18 cellular contexts compared by ENCODE assay signal in genomic region chr9:71968541-71969090, GRCh38. TPM values are rescaled to one million over a fixed set of nuclear protein-coding genes. Genes with fewer than 3 reads are reported as not detected.
DNase-seq lines count a peak whose midpoint lies in the region; ATAC-seq, FAIRE-seq and TF ChIP-seq lines count a peak whose summit lies in the region.
"Had no signal": no experiment of that assay in that cellular context is flagged by ENCODE, and none has a peak within 500 bp of the region (broad histone marks: within the 10 kb centered on the region; RNA-seq: fewer than 3 reads in every experiment).

No MANE protein-coding gene starts in this region.

- H3K9me3 ChIP-seq in H1 (ENCODE audit: insufficient read depth in 2 of 2, low read depth in 1 of 2, low read length in 1 of 2) (no peaks in the 10 kb centered on the region), hepatocyte (ENCODE audit: low read depth) (no peaks in the 10 kb centered on the region)
- H3K9me3 ChIP-seq in effector memory CD4-positive, alpha-beta T cell (ENCODE audit: control insufficient read depth, low read length) = no peaks in the 10 kb centered on the region
- H3K9me3 ChIP-seq: BE2C, Caco-2 had no signal

- TF ChIP-seq EP300 in H1 (IDR thresholded peaks at IDR 0.05; ENCODE audit: borderline replicate concordance in 1 of 2, low read depth in 2 of 2, low read length in 2 of 2) = no peak

- H3K27me3 ChIP-seq in H1 (replicated peaks in 1 of 4; ENCODE audit: control insufficient read depth in 3 of 4, extremely low read depth in 1 of 4, insufficient read depth in 3 of 4, low read length in 3 of 4) = no peaks in the 10 kb centered on the region
- H3K27me3 ChIP-seq in hepatocyte = no peaks in the 10 kb centered on the region
- H3K27me3 ChIP-seq in effector memory CD4-positive, alpha-beta T cell (replicated peaks; ENCODE audit: control insufficient read depth, insufficient read depth, low read length, poor library complexity, severe bottlenecking) = no peaks in the 10 kb centered on the region
- H3K27me3 ChIP-seq: BE2C had no signal

- H3K36me3 Mint-ChIP-seq in naive B cell = peaks cover 35 to 49% of the 10 kb centered on the region in 2 donors

- H3K9me2 ChIP-seq in hepatocyte (replicated peaks; ENCODE audit: insufficient read depth) = no peaks in the 10 kb centered on the region

- H4K8ac ChIP-seq in H1 (ENCODE audit: extremely low read depth, insufficient read depth, low read length) = no peak overlapping the region

- H4K5ac ChIP-seq in H1 (ENCODE audit: insufficient read length, low read depth, low read length) = no peak overlapping the region

- H2AFZ ChIP-seq in H1 (ENCODE audit: low read length) (no peak overlapping the region), hepatocyte (no peak overlapping the region)

- no peak for TF ChIP-seq POLR2A in H1 (IDR thresholded peaks at IDR 0.05; ENCODE audit: control extremely low read depth in 1 of 2, low read depth in 2 of 2, low read length in 2 of 2)

- TF ChIP-seq RAD21 in H1 (IDR thresholded peaks at IDR 0.05 in 1 of 2, conservative IDR thresholded peaks at IDR 0.05 in 1 of 2; ENCODE audit: low read depth in 2 of 2, low read length in 2 of 2) = no peak

- H3K4me3 Mint-ChIP-seq in naive B cell = no peak overlapping the region
- H3K4me3 Mint-ChIP-seq: CD4-positive, CD25-positive, alpha-beta regulatory T cell had no signal

- no peaks in the 10 kb centered on the region for H3K79me1 ChIP-seq in H1 (ENCODE audit: low read depth, low read length)

- no peak overlapping the region for H3K27ac ChIP-seq in H1 (ENCODE audit: low read depth, low read length)
- H3K27ac ChIP-seq in hepatocyte = no peak overlapping the region
- no peak overlapping the region for H3K27ac ChIP-seq in effector memory CD4-positive, alpha-beta T cell (ENCODE audit: insufficient read depth, low read length, poor library complexity, severe bottlenecking)

- peaks cover 6 to 33% (median 26%) of the 10 kb centered on the region in 7 donors for H3K9me3 Mint-ChIP-seq in naive B cell

- no peak overlapping the region for H4K91ac ChIP-seq in H1 (replicated peaks; ENCODE audit: insufficient read length, low read length)

- H3K4me3 ChIP-seq in H1 (ENCODE audit: extremely low read depth in 1 of 4, insufficient read depth in 2 of 4, low read depth in 3 of 4, low read length in 4 of 4) (no peak overlapping the region), hepatocyte (no peak overlapping the region)
- H3K4me3 ChIP-seq in effector memory CD4-positive, alpha-beta T cell (ENCODE audit: insufficient read depth, low read depth, low read length, poor library complexity, severe bottlenecking) = no peak overlapping the region

- TF ChIP-seq CTCF in H1 (IDR thresholded peaks at IDR 0.05; ENCODE audit: control extremely low read depth in 1 of 3, insufficient read depth in 1 of 3, low read depth in 1 of 3, low read length in 3 of 3) (no peak), hepatocyte (IDR thresholded peaks at IDR 0.05; ENCODE audit: poor library complexity) (no peak)

- CTCF ChIA-PET in H1 (lab: Charles Lee; ENCODE audit: partially characterized antibody) = no interaction called here

- peak overlapping the region; percentile 9; the same call in 1 of the 2 replicates for H3K18ac ChIP-seq in H1 (ENCODE audit: extremely low read depth, low read length)

- no peak overlapping the region for H2BK120ac ChIP-seq in H1 (replicated peaks; ENCODE audit: low read depth, low read length)

- H3K4me1 ChIP-seq in H1 (replicated peaks in 1 of 4; ENCODE audit: control insufficient read depth in 3 of 4, insufficient read depth in 4 of 4, low read length in 3 of 4) (peaks cover 0 to 10% (median 2%) of the 10 kb centered on the region in 4 experiments; a peak in 6 of 7 replicates), hepatocyte (ENCODE audit: insufficient read depth) (peaks cover 4% of the 10 kb centered on the region)
- no peaks in the 10 kb centered on the region for H3K4me1 ChIP-seq in effector memory CD4-positive, alpha-beta T cell (ENCODE audit: control insufficient read depth, insufficient read depth, low read length, poor library complexity, severe bottlenecking)
- H3K4me1 ChIP-seq: BE2C, Caco-2 had no signal

- H3K4me2 ChIP-seq in H1 (ENCODE audit: insufficient read depth in 1 of 2, low read depth in 2 of 2, low read length in 2 of 2) (no peak overlapping the region), hepatocyte (no peak overlapping the region)

- H3K4ac ChIP-seq in H1 (replicated peaks; ENCODE audit: insufficient read length, low read depth, low read length) = no peak overlapping the region

- no peak for ATAC-seq in naive B cell (ENCODE audit: low read depth in 2 of 2)

- POLR2A ChIA-PET in H1 (lab: Charles Lee; ENCODE audit: partially characterized antibody) = no interaction called here

- peak overlapping the region in 4 of 6 donors; percentile 8 to 79 (median 12) for H3K27ac Mint-ChIP-seq in naive B cell

- peak overlapping the region; percentile 85 for H2BK12ac ChIP-seq in H1 (ENCODE audit: low read depth, low read length)

- H3K36me3 ChIP-seq in H1 (ENCODE audit: control insufficient read depth in 2 of 4, insufficient read depth in 4 of 4, low read length in 3 of 4) (peaks cover 0 to 16% (median 0%) of the 10 kb centered on the region in 4 experiments; a peak in 2 of 8 replicates), hepatocyte (replicated peaks; ENCODE audit: insufficient read depth, low read depth) (no peaks in the 10 kb centered on the region)
- no peaks in the 10 kb centered on the region for H3K36me3 ChIP-seq in effector memory CD4-positive, alpha-beta T cell (ENCODE audit: control insufficient read depth, insufficient read depth, low read length)

- H3K9ac ChIP-seq in H1 (replicated peaks in 1 of 4; ENCODE audit: extremely low read depth in 1 of 4, low read depth in 3 of 4, low read length in 3 of 4) = no peak overlapping the region

- no peak overlapping the region for H3K56ac ChIP-seq in H1 (replicated peaks; ENCODE audit: insufficient read length, low read depth, low read length)

- H2AK5ac ChIP-seq in H1 (ENCODE audit: low read depth, low read length) = 0 out of 2 replicates have a peak overlapping the region, but pooled peaks have one; percentile 60

- FAIRE-seq in H1 (lab: Jason Lieb, UNC) = no peak
- FAIRE-seq: A204.1, D721Med, G401.6, GM12892, GM18507 had no signal

- H2BK20ac ChIP-seq in H1 (ENCODE audit: low read length) = no peak overlapping the region

- 0 out of 2 replicates have a peak overlapping the region, but pooled peaks have one; percentile 49 for H2BK5ac ChIP-seq in H1 (ENCODE audit: low read depth, low read length)

- WGBS in H1 (ENCODE audit: extremely low coverage in 1 of 2, insufficient coverage in 1 of 2, insufficient read length in 1 of 2, insufficient replicate concordance in 2 of 2, low coverage in 1 of 2, low lambda C conversion rate in 2 of 2, missing lambda C conversion rate in 1 of 2), 2 experiments = 80% methylated on average over 10 of the region's 10 CpGs; no CpG with 5 or more reads in 1 of the 2 experiments
- 87% methylated on average over 10 of the region's 10 CpGs for WGBS in hepatocyte (ENCODE audit: low lambda C conversion rate, missing lambda C conversion rate)

- H4K20me1 ChIP-seq in H1 (replicated peaks in 1 of 2; ENCODE audit: control insufficient read depth in 1 of 2, insufficient read depth in 2 of 2, low read length in 2 of 2) (no peaks in the 10 kb centered on the region), hepatocyte (ENCODE audit: insufficient read depth, poor library complexity, severe bottlenecking) (no peaks in the 10 kb centered on the region)

- peak overlapping the region; percentile 81; the same call in 1 of the 2 replicates for H2BK15ac ChIP-seq in H1 (ENCODE audit: low read length)

- H3K27me3 Mint-ChIP-seq in naive B cell = no peaks in the 10 kb centered on the region
- H3K27me3 Mint-ChIP-seq: CD4-positive, CD25-positive, alpha-beta regulatory T cell had no signal

- H3K4me1 Mint-ChIP-seq in naive B cell = peaks cover 0 to 3% (median 0%) of the 10 kb centered on the region in 3 donors

- peak; percentile 39 for DNase-seq in RKO (ENCODE audit: low spot score)
- DNase-seq in H1 (ENCODE audit: low read depth in 1 of 2, low spot score in 2 of 2) = no peak
- DNase-seq in naive B cell = no peak
- no peak for DNase-seq in hepatocyte (ENCODE audit: low spot score)
- DNase-seq in effector memory CD4-positive, alpha-beta T cell = no peak
- no peak for DNase-seq in iPS-NIHi7 (ENCODE audit: extremely low spot score)
- DNase-seq: ACHN; BE2C; C1 segment of cervical spinal cord; Caco-2; CD4-positive, CD25-positive, alpha-beta regulatory T cell; GOT3; H9 had no signal

- peaks cover 0 to 33% of the 10 kb centered on the region in 2 experiments; a peak in 3 of 4 replicates for H3K79me2 ChIP-seq in H1 (ENCODE audit: control insufficient read depth in 1 of 2, insufficient read depth in 2 of 2, low read length in 2 of 2)
- peaks cover 6% of the 10 kb centered on the region for H3K79me2 ChIP-seq in hepatocyte

- H3K23ac ChIP-seq in H1 (ENCODE audit: insufficient read length) = no peak overlapping the region

- H3K14ac ChIP-seq in H1 (ENCODE audit: insufficient read length) = no peak overlapping the region

- peaks cover 2% of the 10 kb centered on the region; the same call in 1 of the 2 replicates for H3K23me2 ChIP-seq in H1 (ENCODE audit: low read depth, low read length)

RNA-seq across cellular contexts. Expression of gene C9orf85, which starts 57.2 kb away (rescaled TPM):
- total RNA-seq in H1 (2021; fragmentation: NEBNext Ultra II Directional; extraction: Animal tissue kit (Norgen Biotek cat#: 25700)) = 13.2 and 14.5 TPM in 2 replicates
- polyA plus RNA-seq in H1 (2011; rRNA removed) (6.2 and 6.3 TPM in 2 replicates), naive B cell (ENCODE audit: low read depth in 6 of 6) (10 to 100 TPM in 4 of 6 donors, 1 to 10 TPM in 2; 2.1 to 15.7 (median 11.6) TPM), hepatocyte (10.4 and 12.2 TPM in 2 replicates)
- polyA plus RNA-seq in H1 (2011; cell fraction: cytosol; rRNA removed) = 10.3 TPM
- polyA plus RNA-seq in H1 (2011; cell fraction: nucleus; rRNA removed) = 7.5 TPM
- polyA plus RNA-seq in H1 (2012, experiment 1 of 2) = 7.9 to 16.3 TPM (median 10.0 TPM) in 4 replicates
- polyA plus RNA-seq in H1 (2012, experiment 2 of 2) = 3.6 TPM
- 12.1 TPM for polyA plus RNA-seq in H1 (2013, experiment 1 of 2)
- polyA plus RNA-seq in H1 (2013, experiment 2 of 2) = 13.5 TPM
- polyA minus RNA-seq in H1 (2011; rRNA and poly(A)+ RNA removed) = 3.2 and 4.7 TPM in 2 replicates
- polyA minus RNA-seq in H1 (2011; cell fraction: cytosol; rRNA and poly(A)+ RNA removed) = 7.3 TPM
- polyA minus RNA-seq in H1 (2011; cell fraction: nucleus; rRNA and poly(A)+ RNA removed) = 12.0 TPM
- total RNA-seq in hepatocyte = 16.8 and 20.3 TPM in 2 replicates

RNA-seq across cellular contexts. Expression of gene ABHD17B, which starts 57.6 kb away (rescaled TPM):
- total RNA-seq in H1 (2021; fragmentation: NEBNext Ultra II Directional; extraction: Animal tissue kit (Norgen Biotek cat#: 25700)) = 60.8 and 62.7 TPM in 2 replicates
- polyA plus RNA-seq in H1 (2011; rRNA removed) = 29.2 and 37.2 TPM in 2 replicates
- 34.5 TPM for polyA plus RNA-seq in H1 (2011; cell fraction: cytosol; rRNA removed)
- 16.9 TPM for polyA plus RNA-seq in H1 (2011; cell fraction: nucleus; rRNA removed)
- polyA plus RNA-seq in H1 (2012, experiment 1 of 2) = 23.5 to 33.6 TPM (median 29.3 TPM) in 4 replicates
- 22.2 TPM for polyA plus RNA-seq in H1 (2012, experiment 2 of 2)
- 22.9 TPM for polyA plus RNA-seq in H1 (2013, experiment 1 of 2)
- 23.0 TPM for polyA plus RNA-seq in H1 (2013, experiment 2 of 2)
- polyA minus RNA-seq in H1 (2011; rRNA and poly(A)+ RNA removed) = 87.1 and 87.9 TPM in 2 replicates
- 41.2 TPM for polyA minus RNA-seq in H1 (2011; cell fraction: cytosol; rRNA and poly(A)+ RNA removed)
- 45.4 TPM for polyA minus RNA-seq in H1 (2011; cell fraction: nucleus; rRNA and poly(A)+ RNA removed)
- 10 to 100 TPM; 47.4 to 83.9 (median 60.2) TPM for polyA plus RNA-seq in naive B cell (ENCODE audit: low read depth in 6 of 6)
- 40.0 and 42.0 TPM in 2 replicates for total RNA-seq in hepatocyte
- 22.9 and 26.9 TPM in 2 replicates for polyA plus RNA-seq in hepatocyte
